Comparison of ENCODE assay signal across 8 cellular contexts in the genomic region with DNA sequence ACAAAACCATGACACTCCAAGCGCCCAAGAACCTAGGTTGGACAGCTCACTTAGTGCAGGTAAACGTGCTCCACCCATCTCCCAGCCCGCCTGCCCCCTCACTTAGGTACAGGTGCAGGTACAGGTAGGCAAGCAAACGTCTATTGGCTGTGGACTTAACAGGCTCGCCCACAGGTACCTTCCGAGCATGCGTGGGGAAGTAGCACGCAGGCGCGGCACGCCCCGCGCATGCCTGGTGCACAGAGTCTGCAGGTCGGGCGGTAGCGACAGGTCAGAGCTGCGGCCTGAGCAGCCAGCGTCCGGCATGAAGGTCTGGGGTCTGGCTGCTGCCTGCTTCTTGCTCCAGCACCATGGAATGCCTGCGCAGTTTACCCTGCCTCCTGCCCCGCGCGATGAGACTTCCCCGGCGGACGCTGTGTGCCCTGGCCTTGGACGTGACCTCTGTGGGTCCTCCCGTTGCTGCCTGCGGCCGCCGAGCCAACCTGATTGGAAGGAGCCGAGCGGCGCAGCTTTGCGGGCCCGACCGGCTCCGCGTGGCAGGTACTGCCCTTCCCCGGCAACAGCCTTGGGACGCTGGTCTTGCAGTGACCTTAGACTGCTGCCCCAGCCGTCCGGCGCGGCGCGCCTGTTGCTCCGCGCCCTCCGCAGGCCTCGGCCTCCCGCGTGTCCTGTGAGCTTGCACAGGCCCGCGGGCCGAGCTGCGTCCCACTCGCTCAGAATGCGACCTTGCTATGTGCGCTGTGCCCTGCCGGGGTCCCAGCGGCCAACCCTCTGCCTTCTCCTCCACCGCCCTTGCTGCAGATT. TPM values are rescaled to one million over a fixed set of nuclear protein-coding genes. Genes with fewer than 3 reads are reported as not detected.
DNase-seq lines count a peak whose midpoint lies in the region; ATAC-seq, FAIRE-seq and TF ChIP-seq lines count a peak whose summit lies in the region.

A gene with protein sequence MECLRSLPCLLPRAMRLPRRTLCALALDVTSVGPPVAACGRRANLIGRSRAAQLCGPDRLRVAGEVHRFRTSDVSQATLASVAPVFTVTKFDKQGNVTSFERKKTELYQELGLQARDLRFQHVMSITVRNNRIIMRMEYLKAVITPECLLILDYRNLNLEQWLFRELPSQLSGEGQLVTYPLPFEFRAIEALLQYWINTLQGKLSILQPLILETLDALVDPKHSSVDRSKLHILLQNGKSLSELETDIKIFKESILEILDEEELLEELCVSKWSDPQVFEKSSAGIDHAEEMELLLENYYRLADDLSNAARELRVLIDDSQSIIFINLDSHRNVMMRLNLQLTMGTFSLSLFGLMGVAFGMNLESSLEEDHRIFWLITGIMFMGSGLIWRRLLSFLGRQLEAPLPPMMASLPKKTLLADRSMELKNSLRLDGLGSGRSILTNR (plus strand): TSS at position 240 of the 804 bp plus-strand sequence. CDS start 111 bp downstream, at position 351.

- peak within 1 kb of the TSS; percentile 97 for H4K8ac ChIP-seq in H1 (ENCODE audit: extremely low read depth, insufficient read depth, low read length)
- H4K8ac ChIP-seq in mesenchymal stem cell (ENCODE audit: low read length), result peak within 1 kb of the TSS; percentile 98

- H3K27me3 ChIP-seq in H1 (replicated peaks in 1 of 4; ENCODE audit: control insufficient read depth in 3 of 4, extremely low read depth in 1 of 4, insufficient read depth in 3 of 4, low read length in 3 of 4) (no peaks in the 10 kb centered on the region), mesenchymal stem cell (ENCODE audit: control insufficient read depth in 1 of 2, insufficient read depth in 1 of 2, low read length in 2 of 2) (peaks cover 0 to 6% of the 10 kb centered on the region in 2 experiments)

- peak; percentile 92 for ATAC-seq in GM19468 (IDR thresholded peaks at IDR 0.05; ENCODE audit: extremely low read depth, unreplicated experiment)
- peak; percentile 97 for ATAC-seq in activated CD8-positive, alpha-beta memory T cell treated with anti-CD3 and anti-CD28 coated beads, Interleukin-2, amount 10 ng/mL, durations not matched to agents 7 days and 5 days

- H3K4me1 Mint-ChIP-seq in activated CD8-positive, alpha-beta memory T cell treated with anti-CD3 and anti-CD28 coated beads, Interleukin-2, amount 10 ng/mL, durations not matched to agents 7 days and 5 days, result peaks cover 34% of the 10 kb centered on the region

- peak within 1 kb of the TSS; percentile 77; the same call in 1 of the 2 replicates for H2BK20ac ChIP-seq in H1 (ENCODE audit: low read length)

- H3K4me1 ChIP-seq in H1 (replicated peaks in 1 of 4; ENCODE audit: control insufficient read depth in 3 of 4, insufficient read depth in 4 of 4, low read length in 3 of 4) (peaks cover 5 to 21% (median 12%) of the 10 kb centered on the region in 4 experiments), mesenchymal stem cell (ENCODE audit: control insufficient read depth, insufficient read depth, low read depth, low read length) (peaks cover 8% of the 10 kb centered on the region)

- CTCF ChIA-PET in activated CD8-positive, alpha-beta memory T cell treated with anti-CD3 and anti-CD28 coated beads, Interleukin-2, amount 10 ng/mL, durations not matched to agents 7 days and 5 days (lab: Charles Lee), result interaction anchor here (0.6 to 1.6 kb wide), 5 partner anchors 11 to 120 kb away, joined by 3 to 5 read pairs (median 4); a partner anchor contains a TSS
- CTCF ChIA-PET in H1 (lab: Charles Lee; ENCODE audit: partially characterized antibody), result interaction anchor here (0.6 to 1.9 kb wide), 5 partner anchors 14 to 123 kb away, joined by 3 to 10 read pairs (median 5); no protein-coding TSS in a partner anchor

- peak within 1 kb of the TSS; percentile 73 for H3K27ac Mint-ChIP-seq in activated CD8-positive, alpha-beta memory T cell treated with anti-CD3 and anti-CD28 coated beads, Interleukin-2, amount 10 ng/mL, durations not matched to agents 7 days and 5 days

- peak; percentile 66 to 90 for TF ChIP-seq POLR2A in H1 (IDR thresholded peaks at IDR 0.05; ENCODE audit: control extremely low read depth in 1 of 2, low read depth in 2 of 2, low read length in 2 of 2)

- peak within 1 kb of the TSS; percentile 90 for H2BK5ac ChIP-seq in H1 (ENCODE audit: low read depth, low read length)
- H2BK5ac ChIP-seq in mesenchymal stem cell (ENCODE audit: low read depth, low read length, poor library complexity, severe bottlenecking), result peak within 1 kb of the TSS; percentile 85

- H3K56ac ChIP-seq in H1 (replicated peaks; ENCODE audit: insufficient read length, low read depth, low read length), result peak within 1 kb of the TSS; percentile 92

- DNase-seq in COLO829 (ENCODE audit: low spot score) (peak; percentile 86), HS-27A (ENCODE audit: low read depth) (peak; percentile 40), NOMO-1 treated with DMSO at 0.1 percent for 48 hours (lab: John Stamatoyannopoulos, UW; ENCODE audit: unreplicated experiment) (peak; percentile 61), H1 (ENCODE audit: low read depth in 1 of 2, low spot score in 2 of 2) (peak; percentile 78 to 90), mesenchymal stem cell (peak; percentile 73)
- DNase-seq in activated CD8-positive, alpha-beta memory T cell treated with anti-CD3 and anti-CD28 coated beads, Interleukin-2, amount 10 ng/mL, durations not matched to agents 7 days and 5 days, result peak; percentile 80
- DNase-seq in stimulated activated CD8-positive, alpha-beta memory T cell treated with anti-CD3 and anti-CD28 coated beads, Interleukin-12 subunit alpha, Interleukin-12 subunit beta, amount 100 ng/mL, for 4 hours (ENCODE audit: low read depth), result peak; percentile 66

- peak within 1 kb of the TSS; percentile 89 for H4K5ac ChIP-seq in H1 (ENCODE audit: insufficient read length, low read depth, low read length)

- no peak within 1 kb of the TSS; the same call in 1 of the 2 replicates for H2AK5ac ChIP-seq in H1 (ENCODE audit: low read depth, low read length)
- H2AK5ac ChIP-seq in mesenchymal stem cell (ENCODE audit: low read length, severe bottlenecking), result peak within 1 kb of the TSS; percentile 49

- H3K36me3 ChIP-seq in H1 (ENCODE audit: control insufficient read depth in 2 of 4, insufficient read depth in 4 of 4, low read length in 3 of 4) (peaks cover 0 to 33% (median 6%) of the 10 kb centered on the region in 4 experiments; a peak in 4 of 8 replicates), mesenchymal stem cell (ENCODE audit: control insufficient read depth in 1 of 2, insufficient read depth in 2 of 2, low read depth in 1 of 2, low read length in 2 of 2) (peaks cover 6 to 23% of the 10 kb centered on the region in 2 experiments)

- peak within 1 kb of the TSS; percentile 97 for H4K91ac ChIP-seq in H1 (replicated peaks; ENCODE audit: insufficient read length, low read length)
- H4K91ac ChIP-seq in mesenchymal stem cell (ENCODE audit: low read length), result peak within 1 kb of the TSS; percentile 75

- TF ChIP-seq EP300 in H1 (IDR thresholded peaks at IDR 0.05; ENCODE audit: borderline replicate concordance in 1 of 2, low read depth in 2 of 2, low read length in 2 of 2), result no peak

- peaks cover 0 to 4% of the 10 kb centered on the region in 2 experiments for H4K20me1 ChIP-seq in H1 (replicated peaks in 1 of 2; ENCODE audit: control insufficient read depth in 1 of 2, insufficient read depth in 2 of 2, low read length in 2 of 2)

- no peak for FAIRE-seq in H1 (lab: Jason Lieb, UNC)

- H3K4me2 ChIP-seq in H1 (ENCODE audit: insufficient read depth in 1 of 2, low read depth in 2 of 2, low read length in 2 of 2) (peak within 1 kb of the TSS; percentile 65 to 81), mesenchymal stem cell (ENCODE audit: low read length, poor library complexity, severe bottlenecking) (peak within 1 kb of the TSS; percentile 50)

- H3K79me2 ChIP-seq in H1 (ENCODE audit: control insufficient read depth in 1 of 2, insufficient read depth in 2 of 2, low read length in 2 of 2), result peaks cover 3 to 60% of the 10 kb centered on the region in 2 experiments; a peak in 3 of 4 replicates

- H3K9me3 ChIP-seq in H1 (ENCODE audit: insufficient read depth in 2 of 2, low read depth in 1 of 2, low read length in 1 of 2), result no peaks in the 10 kb centered on the region
- no peaks in the 10 kb centered on the region for H3K9me3 ChIP-seq in mesenchymal stem cell (ENCODE audit: control insufficient read depth, low read length)

- H2BK120ac ChIP-seq in H1 (replicated peaks; ENCODE audit: low read depth, low read length) (peak within 1 kb of the TSS; percentile 81), mesenchymal stem cell (ENCODE audit: low read depth, low read length) (peak within 1 kb of the TSS; percentile 15)

- H3K27ac ChIP-seq in H1 (ENCODE audit: low read depth, low read length) (peak within 1 kb of the TSS; percentile 80), mesenchymal stem cell (ENCODE audit: low read length, poor library complexity, severe bottlenecking) (peak within 1 kb of the TSS; percentile 96)

- H3K4ac ChIP-seq in H1 (replicated peaks; ENCODE audit: insufficient read length, low read depth, low read length) (peak within 1 kb of the TSS; percentile 60), mesenchymal stem cell (ENCODE audit: low read depth in 1 of 2, low read length in 2 of 2) (peak within 1 kb of the TSS; percentile 58 to 75)

- H3K4me3 Mint-ChIP-seq in activated CD8-positive, alpha-beta memory T cell treated with anti-CD3 and anti-CD28 coated beads, Interleukin-2, amount 10 ng/mL, durations not matched to agents 7 days and 5 days, result peak within 1 kb of the TSS; percentile 93

- H2BK12ac ChIP-seq in H1 (ENCODE audit: low read depth, low read length), result no peak within 1 kb of the TSS; the same call in 1 of the 2 replicates
- peak within 1 kb of the TSS in 1 of 2 experiments; percentile 7 for H2BK12ac ChIP-seq in mesenchymal stem cell (ENCODE audit: low read length in 2 of 2)

- H3K9me3 Mint-ChIP-seq in activated CD8-positive, alpha-beta memory T cell treated with anti-CD3 and anti-CD28 coated beads, Interleukin-2, amount 10 ng/mL, durations not matched to agents 7 days and 5 days (ENCODE audit: low read depth), result no peaks in the 10 kb centered on the region

- H3K23ac ChIP-seq in H1 (ENCODE audit: insufficient read length), result no peak within 1 kb of the TSS
- peak within 1 kb of the TSS in 1 of 2 experiments; percentile 37 for H3K23ac ChIP-seq in mesenchymal stem cell (ENCODE audit: low read length in 2 of 2)

- H2BK15ac ChIP-seq in H1 (ENCODE audit: low read length) (peak within 1 kb of the TSS; percentile 90; the same call in 1 of the 2 replicates), mesenchymal stem cell (ENCODE audit: low read depth, poor library complexity, severe bottlenecking) (peak within 1 kb of the TSS; percentile 86)

- H2AFZ ChIP-seq in H1 (ENCODE audit: low read length) (no peak within 1 kb of the TSS), mesenchymal stem cell (ENCODE audit: low read depth, low read length) (peak within 1 kb of the TSS; percentile 83)

- H3K79me1 ChIP-seq in H1 (ENCODE audit: low read depth, low read length), result no peaks in the 10 kb centered on the region
- peaks cover 4% of the 10 kb centered on the region for H3K79me1 ChIP-seq in mesenchymal stem cell (replicated peaks; ENCODE audit: low read length, poor library complexity, severe bottlenecking)

- H3K23me2 ChIP-seq in H1 (ENCODE audit: low read depth, low read length), result peaks cover 2% of the 10 kb centered on the region; the same call in 1 of the 2 replicates

- WGBS in H1 (ENCODE audit: extremely low coverage in 1 of 2, insufficient coverage in 1 of 2, insufficient read length in 1 of 2, insufficient replicate concordance in 2 of 2, low coverage in 1 of 2, low lambda C conversion rate in 2 of 2, missing lambda C conversion rate in 1 of 2), 2 experiments, result 2% methylated on average over 63 of the region's 63 CpGs; no CpG with 5 or more reads in 1 of the 2 experiments
- under 1% methylated on average over 62 of the region's 63 CpGs for WGBS in mesenchymal stem cell

- peak within 1 kb of the TSS; percentile 73 to 94 (median 86) for H3K4me3 ChIP-seq in H1 (ENCODE audit: extremely low read depth in 1 of 4, insufficient read depth in 2 of 4, low read depth in 3 of 4, low read length in 4 of 4)
- H3K4me3 ChIP-seq in mesenchymal stem cell (ENCODE audit: insufficient read depth in 1 of 2, low read depth in 1 of 2, low read length in 2 of 2), result peak within 1 kb of the TSS; percentile 88 to 97

- TF ChIP-seq RAD21 in H1 (IDR thresholded peaks at IDR 0.05 in 1 of 2, conservative IDR thresholded peaks at IDR 0.05 in 1 of 2; ENCODE audit: low read depth in 2 of 2, low read length in 2 of 2), result no peak

- POLR2A ChIA-PET in H1 (lab: Charles Lee; ENCODE audit: partially characterized antibody), result interaction anchor here (0.6 to 2.2 kb wide), 11 partner anchors 8 to 89 kb away, joined by 3 to 16 read pairs (median 4); no protein-coding TSS in a partner anchor

- no peak within 1 kb of the TSS for H3K14ac ChIP-seq in H1 (ENCODE audit: insufficient read length)
- H3K14ac ChIP-seq in mesenchymal stem cell (ENCODE audit: low read length in 2 of 2), result peak within 1 kb of the TSS in 1 of 2 experiments; percentile 92

- H3K18ac ChIP-seq in H1 (ENCODE audit: extremely low read depth, low read length) (peak within 1 kb of the TSS; percentile 96), mesenchymal stem cell (ENCODE audit: low read depth in 1 of 2, low read length in 2 of 2) (peak within 1 kb of the TSS; percentile 80 to 92)

- peaks cover 9% of the 10 kb centered on the region for H3K36me3 Mint-ChIP-seq in activated CD8-positive, alpha-beta memory T cell treated with anti-CD3 and anti-CD28 coated beads, Interleukin-2, amount 10 ng/mL, durations not matched to agents 7 days and 5 days

- peaks cover 17% of the 10 kb centered on the region for H3K27me3 Mint-ChIP-seq in activated CD8-positive, alpha-beta memory T cell treated with anti-CD3 and anti-CD28 coated beads, Interleukin-2, amount 10 ng/mL, durations not matched to agents 7 days and 5 days

- H3K9ac ChIP-seq in H1 (replicated peaks in 1 of 4; ENCODE audit: extremely low read depth in 1 of 4, low read depth in 3 of 4, low read length in 3 of 4) (peak within 1 kb of the TSS; percentile 72 to 88 (median 85)), mesenchymal stem cell (ENCODE audit: low read length) (peak within 1 kb of the TSS; percentile 96)

- TF ChIP-seq CTCF in H1 (IDR thresholded peaks at IDR 0.05; ENCODE audit: control extremely low read depth in 1 of 3, insufficient read depth in 1 of 3, low read depth in 1 of 3, low read length in 3 of 3), result no peak

RNA-seq across cellular contexts. Expression of the gene that starts here (rescaled TPM):
- total RNA-seq in activated CD8-positive, alpha-beta memory T cell treated with anti-CD3 and anti-CD28 coated beads, Interleukin-2, amount 10 ng/mL, durations not matched to agents 7 days and 5 days, result 10 to 100 TPM; 18.4 to 22.1 TPM
- 67.5 and 68.4 TPM in 2 replicates for total RNA-seq in H1 (2021; fragmentation: NEBNext Ultra II Directional; extraction: Animal tissue kit (Norgen Biotek cat#: 25700))
- polyA plus RNA-seq in H1 (2011; rRNA removed), result 51.2 and 51.8 TPM in 2 replicates
- polyA plus RNA-seq in H1 (2011; cell fraction: cytosol; rRNA removed), result 60.1 TPM
- polyA plus RNA-seq in H1 (2011; cell fraction: nucleus; rRNA removed), result 25.1 TPM
- 46.9 to 57.7 TPM (median 51.9 TPM) in 4 replicates for polyA plus RNA-seq in H1 (2012, experiment 1 of 2)
- 9.8 TPM for polyA plus RNA-seq in H1 (2012, experiment 2 of 2)
- 65.5 TPM for polyA plus RNA-seq in H1 (2013, experiment 1 of 2)
- polyA plus RNA-seq in H1 (2013, experiment 2 of 2), result 65.4 TPM
- 34.2 and 47.0 TPM in 2 replicates for polyA minus RNA-seq in H1 (2011; rRNA and poly(A)+ RNA removed)
- 58.2 TPM for polyA minus RNA-seq in H1 (2011; cell fraction: cytosol; rRNA and poly(A)+ RNA removed)
- polyA minus RNA-seq in H1 (2011; cell fraction: nucleus; rRNA and poly(A)+ RNA removed), result 51.7 TPM
- 18.7 TPM for polyA plus RNA-seq in mesenchymal stem cell (2013, experiment 1 of 2)
- 19.3 TPM for polyA plus RNA-seq in mesenchymal stem cell (2013, experiment 2 of 2)

Comparison
In these comparisons a context has a peak if more than half of its experiments do, and no peak if none do; other contexts are left out.
1. Peak in every context shown above with its lines: DNase-seq, ATAC-seq, H3K4me3 ChIP-seq and H3K27ac ChIP-seq.